In the genomic region with DNA sequence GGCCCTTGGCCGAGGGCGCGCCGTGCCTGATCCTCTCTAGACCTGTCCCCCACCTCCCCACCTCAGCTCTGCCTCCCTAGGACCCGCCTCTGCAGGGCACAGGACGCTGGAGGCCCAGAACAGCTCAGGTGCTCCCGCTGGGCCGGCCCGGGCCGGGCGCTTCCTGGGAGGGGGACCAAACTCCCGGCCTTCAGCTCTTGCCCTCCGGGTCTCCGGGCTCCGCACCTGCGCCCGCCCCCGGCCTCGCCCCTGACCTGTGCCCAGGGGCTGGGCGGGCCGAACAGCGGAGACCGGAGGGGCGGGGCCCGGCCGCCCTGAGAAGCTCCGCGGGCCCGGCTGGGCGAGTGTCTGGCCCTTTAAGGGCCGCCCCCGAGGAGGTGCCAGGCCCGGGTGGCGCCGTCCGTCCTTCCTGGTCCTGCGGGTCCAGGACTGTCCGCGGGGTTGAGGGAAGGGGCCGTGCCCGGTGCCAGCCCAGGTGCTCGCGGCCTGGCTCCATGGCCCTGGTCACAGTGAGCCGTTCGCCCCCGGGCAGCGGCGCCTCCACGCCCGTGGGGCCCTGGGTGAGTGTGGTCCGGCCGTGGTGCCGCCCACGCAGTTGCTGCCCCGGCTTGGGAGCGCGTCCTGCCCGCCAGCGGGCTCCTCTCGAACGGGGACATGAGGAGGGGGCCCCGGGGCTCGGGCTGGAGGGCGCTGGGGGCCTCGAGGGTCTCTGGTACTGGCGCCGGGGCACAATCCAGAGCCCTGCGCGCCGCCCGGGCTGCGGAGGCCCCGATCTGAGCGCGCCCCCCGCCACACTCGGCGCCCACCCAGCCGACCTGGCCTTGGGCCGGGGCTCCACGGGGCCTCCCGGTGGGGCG, we compare ENCODE assay signal across 1 cellular context.
TF ChIP-seq lines count a peak whose summit lies in the region.

A gene with protein sequence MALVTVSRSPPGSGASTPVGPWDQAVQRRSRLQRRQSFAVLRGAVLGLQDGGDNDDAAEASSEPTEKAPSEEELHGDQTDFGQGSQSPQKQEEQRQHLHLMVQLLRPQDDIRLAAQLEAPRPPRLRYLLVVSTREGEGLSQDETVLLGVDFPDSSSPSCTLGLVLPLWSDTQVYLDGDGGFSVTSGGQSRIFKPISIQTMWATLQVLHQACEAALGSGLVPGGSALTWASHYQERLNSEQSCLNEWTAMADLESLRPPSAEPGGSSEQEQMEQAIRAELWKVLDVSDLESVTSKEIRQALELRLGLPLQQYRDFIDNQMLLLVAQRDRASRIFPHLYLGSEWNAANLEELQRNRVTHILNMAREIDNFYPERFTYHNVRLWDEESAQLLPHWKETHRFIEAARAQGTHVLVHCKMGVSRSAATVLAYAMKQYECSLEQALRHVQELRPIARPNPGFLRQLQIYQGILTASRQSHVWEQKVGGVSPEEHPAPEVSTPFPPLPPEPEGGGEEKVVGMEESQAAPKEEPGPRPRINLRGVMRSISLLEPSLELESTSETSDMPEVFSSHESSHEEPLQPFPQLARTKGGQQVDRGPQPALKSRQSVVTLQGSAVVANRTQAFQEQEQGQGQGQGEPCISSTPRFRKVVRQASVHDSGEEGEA (plus strand): TSS at position 399 of the 857 bp plus-strand sequence. CDS start 96 bp downstream, at position 495.

TF ChIP-seq in HepG2, 621 proteins besides CTCF, POLR2A, EP300 and RAD21 (continued from another document and continues in another):
- TF ChIP-seq, protein P1, sequence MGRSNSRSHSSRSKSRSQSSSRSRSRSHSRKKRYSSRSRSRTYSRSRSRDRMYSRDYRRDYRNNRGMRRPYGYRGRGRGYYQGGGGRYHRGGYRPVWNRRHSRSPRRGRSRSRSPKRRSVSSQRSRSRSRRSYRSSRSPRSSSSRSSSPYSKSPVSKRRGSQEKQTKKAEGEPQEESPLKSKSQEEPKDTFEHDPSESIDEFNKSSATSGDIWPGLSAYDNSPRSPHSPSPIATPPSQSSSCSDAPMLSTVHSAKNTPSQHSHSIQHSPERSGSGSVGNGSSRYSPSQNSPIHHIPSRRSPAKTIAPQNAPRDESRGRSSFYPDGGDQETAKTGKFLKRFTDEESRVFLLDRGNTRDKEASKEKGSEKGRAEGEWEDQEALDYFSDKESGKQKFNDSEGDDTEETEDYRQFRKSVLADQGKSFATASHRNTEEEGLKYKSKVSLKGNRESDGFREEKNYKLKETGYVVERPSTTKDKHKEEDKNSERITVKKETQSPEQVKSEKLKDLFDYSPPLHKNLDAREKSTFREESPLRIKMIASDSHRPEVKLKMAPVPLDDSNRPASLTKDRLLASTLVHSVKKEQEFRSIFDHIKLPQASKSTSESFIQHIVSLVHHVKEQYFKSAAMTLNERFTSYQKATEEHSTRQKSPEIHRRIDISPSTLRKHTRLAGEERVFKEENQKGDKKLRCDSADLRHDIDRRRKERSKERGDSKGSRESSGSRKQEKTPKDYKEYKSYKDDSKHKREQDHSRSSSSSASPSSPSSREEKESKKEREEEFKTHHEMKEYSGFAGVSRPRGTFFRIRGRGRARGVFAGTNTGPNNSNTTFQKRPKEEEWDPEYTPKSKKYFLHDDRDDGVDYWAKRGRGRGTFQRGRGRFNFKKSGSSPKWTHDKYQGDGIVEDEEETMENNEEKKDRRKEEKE (IDR thresholded peaks at IDR 0.05): no peak
- TF ChIP-seq ZNF337 (CRISPR knock-in tag; IDR thresholded peaks at IDR 0.05; ENCODE audit: borderline replicate concordance, low read depth) (no peak), ZSCAN22 (CRISPR knock-in tag; IDR thresholded peaks at IDR 0.05) (no peak), RBAK (CRISPR knock-in tag; IDR thresholded peaks at IDR 0.05) (no peak), ZNF678 (CRISPR knock-in tag; IDR thresholded peaks at IDR 0.05) (no peak), CEBPB (IDR thresholded peaks at IDR 0.05; ENCODE audit: borderline replicate concordance, low read depth, low read length) (no peak), ZNF629 (CRISPR knock-in tag; conservative IDR thresholded peaks at IDR 0.05) (no peak), SP4 (CRISPR knock-in tag; IDR thresholded peaks at IDR 0.05) (no peak), ZNF367 (CRISPR knock-in tag; IDR thresholded peaks at IDR 0.05; ENCODE audit: borderline replicate concordance) (no peak; the same call in 1 of the 2 replicates), ZNF792 (CRISPR knock-in tag; IDR thresholded peaks at IDR 0.05) (no peak), HNF4G (IDR thresholded peaks at IDR 0.05; ENCODE audit: borderline replicate concordance, low read depth, low read length) (peak; percentile 23; the same call in 1 of the 2 replicates), HNF4G (CRISPR knock-in tag; IDR thresholded peaks at IDR 0.05; ENCODE audit: borderline replicate concordance, low read depth) (0 out of 2 replicates have a peak, but pooled peaks have one; percentile 22), ZNF33B (CRISPR knock-in tag; IDR thresholded peaks at IDR 0.05) (no peak)
- TF ChIP-seq, protein P2, sequence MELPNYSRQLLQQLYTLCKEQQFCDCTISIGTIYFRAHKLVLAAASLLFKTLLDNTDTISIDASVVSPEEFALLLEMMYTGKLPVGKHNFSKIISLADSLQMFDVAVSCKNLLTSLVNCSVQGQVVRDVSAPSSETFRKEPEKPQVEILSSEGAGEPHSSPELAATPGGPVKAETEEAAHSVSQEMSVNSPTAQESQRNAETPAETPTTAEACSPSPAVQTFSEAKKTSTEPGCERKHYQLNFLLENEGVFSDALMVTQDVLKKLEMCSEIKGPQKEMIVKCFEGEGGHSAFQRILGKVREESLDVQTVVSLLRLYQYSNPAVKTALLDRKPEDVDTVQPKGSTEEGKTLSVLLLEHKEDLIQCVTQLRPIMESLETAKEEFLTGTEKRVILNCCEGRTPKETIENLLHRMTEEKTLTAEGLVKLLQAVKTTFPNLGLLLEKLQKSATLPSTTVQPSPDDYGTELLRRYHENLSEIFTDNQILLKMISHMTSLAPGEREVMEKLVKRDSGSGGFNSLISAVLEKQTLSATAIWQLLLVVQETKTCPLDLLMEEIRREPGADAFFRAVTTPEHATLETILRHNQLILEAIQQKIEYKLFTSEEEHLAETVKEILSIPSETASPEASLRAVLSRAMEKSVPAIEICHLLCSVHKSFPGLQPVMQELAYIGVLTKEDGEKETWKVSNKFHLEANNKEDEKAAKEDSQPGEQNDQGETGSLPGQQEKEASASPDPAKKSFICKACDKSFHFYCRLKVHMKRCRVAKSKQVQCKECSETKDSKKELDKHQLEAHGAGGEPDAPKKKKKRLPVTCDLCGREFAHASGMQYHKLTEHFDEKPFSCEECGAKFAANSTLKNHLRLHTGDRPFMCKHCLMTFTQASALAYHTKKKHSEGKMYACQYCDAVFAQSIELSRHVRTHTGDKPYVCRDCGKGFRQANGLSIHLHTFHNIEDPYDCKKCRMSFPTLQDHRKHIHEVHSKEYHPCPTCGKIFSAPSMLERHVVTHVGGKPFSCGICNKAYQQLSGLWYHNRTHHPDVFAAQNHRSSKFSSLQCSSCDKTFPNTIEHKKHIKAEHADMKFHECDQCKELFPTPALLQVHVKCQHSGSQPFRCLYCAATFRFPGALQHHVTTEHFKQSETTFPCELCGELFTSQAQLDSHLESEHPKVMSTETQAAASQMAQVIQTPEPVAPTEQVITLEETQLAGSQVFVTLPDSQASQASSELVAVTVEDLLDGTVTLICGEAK (IDR thresholded peaks at IDR 0.05): no peak
- TF ChIP-seq, protein P2 (CRISPR knock-in tag; IDR thresholded peaks at IDR 0.05): no peak
- TF ChIP-seq, protein P3, sequence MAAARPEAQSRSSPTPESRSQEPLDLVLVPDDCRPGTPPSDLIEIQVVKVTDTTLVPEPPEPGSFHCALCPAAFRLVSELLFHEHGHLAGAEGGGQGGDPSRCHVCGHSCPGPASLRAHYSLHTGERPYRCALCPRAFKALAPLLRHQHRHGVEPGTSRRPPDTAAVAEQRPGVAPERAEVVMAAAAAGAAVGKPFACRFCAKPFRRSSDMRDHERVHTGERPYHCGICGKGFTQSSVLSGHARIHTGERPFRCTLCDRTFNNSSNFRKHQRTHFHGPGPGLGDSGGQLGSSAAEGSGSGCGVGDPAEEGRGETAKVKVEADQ (CRISPR knock-in tag; IDR thresholded peaks at IDR 0.05; ENCODE audit: borderline replicate concordance): 0 out of 2 replicates have a peak, but pooled peaks have one; percentile 12
- TF ChIP-seq, protein P4, sequence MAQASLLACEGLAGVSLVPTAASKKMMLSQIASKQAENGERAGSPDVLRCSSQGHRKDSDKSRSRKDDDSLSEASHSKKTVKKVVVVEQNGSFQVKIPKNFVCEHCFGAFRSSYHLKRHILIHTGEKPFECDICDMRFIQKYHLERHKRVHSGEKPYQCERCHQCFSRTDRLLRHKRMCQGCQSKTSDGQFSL (CRISPR knock-in tag; IDR thresholded peaks at IDR 0.05): no peak
- TF ChIP-seq, protein P5, sequence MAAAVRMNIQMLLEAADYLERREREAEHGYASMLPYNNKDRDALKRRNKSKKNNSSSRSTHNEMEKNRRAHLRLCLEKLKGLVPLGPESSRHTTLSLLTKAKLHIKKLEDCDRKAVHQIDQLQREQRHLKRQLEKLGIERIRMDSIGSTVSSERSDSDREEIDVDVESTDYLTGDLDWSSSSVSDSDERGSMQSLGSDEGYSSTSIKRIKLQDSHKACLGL (CRISPR knock-in tag; IDR thresholded peaks at IDR 0.05): no peak
- TF ChIP-seq, protein P6, sequence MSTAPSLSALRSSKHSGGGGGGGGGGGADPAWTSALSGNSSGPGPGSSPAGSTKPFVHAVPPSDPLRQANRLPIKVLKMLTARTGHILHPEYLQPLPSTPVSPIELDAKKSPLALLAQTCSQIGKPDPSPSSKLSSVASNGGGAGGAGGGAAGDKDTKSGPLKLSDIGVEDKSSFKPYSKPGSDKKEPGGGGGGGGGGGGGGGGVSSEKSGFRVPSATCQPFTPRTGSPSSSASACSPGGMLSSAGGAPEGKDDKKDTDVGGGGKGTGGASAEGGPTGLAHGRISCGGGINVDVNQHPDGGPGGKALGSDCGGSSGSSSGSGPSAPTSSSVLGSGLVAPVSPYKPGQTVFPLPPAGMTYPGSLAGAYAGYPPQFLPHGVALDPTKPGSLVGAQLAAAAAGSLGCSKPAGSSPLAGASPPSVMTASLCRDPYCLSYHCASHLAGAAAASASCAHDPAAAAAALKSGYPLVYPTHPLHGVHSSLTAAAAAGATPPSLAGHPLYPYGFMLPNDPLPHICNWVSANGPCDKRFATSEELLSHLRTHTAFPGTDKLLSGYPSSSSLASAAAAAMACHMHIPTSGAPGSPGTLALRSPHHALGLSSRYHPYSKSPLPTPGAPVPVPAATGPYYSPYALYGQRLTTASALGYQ (CRISPR knock-in tag; IDR thresholded peaks at IDR 0.05): no peak; the same call in 1 of the 2 replicates
- TF ChIP-seq, protein P7, sequence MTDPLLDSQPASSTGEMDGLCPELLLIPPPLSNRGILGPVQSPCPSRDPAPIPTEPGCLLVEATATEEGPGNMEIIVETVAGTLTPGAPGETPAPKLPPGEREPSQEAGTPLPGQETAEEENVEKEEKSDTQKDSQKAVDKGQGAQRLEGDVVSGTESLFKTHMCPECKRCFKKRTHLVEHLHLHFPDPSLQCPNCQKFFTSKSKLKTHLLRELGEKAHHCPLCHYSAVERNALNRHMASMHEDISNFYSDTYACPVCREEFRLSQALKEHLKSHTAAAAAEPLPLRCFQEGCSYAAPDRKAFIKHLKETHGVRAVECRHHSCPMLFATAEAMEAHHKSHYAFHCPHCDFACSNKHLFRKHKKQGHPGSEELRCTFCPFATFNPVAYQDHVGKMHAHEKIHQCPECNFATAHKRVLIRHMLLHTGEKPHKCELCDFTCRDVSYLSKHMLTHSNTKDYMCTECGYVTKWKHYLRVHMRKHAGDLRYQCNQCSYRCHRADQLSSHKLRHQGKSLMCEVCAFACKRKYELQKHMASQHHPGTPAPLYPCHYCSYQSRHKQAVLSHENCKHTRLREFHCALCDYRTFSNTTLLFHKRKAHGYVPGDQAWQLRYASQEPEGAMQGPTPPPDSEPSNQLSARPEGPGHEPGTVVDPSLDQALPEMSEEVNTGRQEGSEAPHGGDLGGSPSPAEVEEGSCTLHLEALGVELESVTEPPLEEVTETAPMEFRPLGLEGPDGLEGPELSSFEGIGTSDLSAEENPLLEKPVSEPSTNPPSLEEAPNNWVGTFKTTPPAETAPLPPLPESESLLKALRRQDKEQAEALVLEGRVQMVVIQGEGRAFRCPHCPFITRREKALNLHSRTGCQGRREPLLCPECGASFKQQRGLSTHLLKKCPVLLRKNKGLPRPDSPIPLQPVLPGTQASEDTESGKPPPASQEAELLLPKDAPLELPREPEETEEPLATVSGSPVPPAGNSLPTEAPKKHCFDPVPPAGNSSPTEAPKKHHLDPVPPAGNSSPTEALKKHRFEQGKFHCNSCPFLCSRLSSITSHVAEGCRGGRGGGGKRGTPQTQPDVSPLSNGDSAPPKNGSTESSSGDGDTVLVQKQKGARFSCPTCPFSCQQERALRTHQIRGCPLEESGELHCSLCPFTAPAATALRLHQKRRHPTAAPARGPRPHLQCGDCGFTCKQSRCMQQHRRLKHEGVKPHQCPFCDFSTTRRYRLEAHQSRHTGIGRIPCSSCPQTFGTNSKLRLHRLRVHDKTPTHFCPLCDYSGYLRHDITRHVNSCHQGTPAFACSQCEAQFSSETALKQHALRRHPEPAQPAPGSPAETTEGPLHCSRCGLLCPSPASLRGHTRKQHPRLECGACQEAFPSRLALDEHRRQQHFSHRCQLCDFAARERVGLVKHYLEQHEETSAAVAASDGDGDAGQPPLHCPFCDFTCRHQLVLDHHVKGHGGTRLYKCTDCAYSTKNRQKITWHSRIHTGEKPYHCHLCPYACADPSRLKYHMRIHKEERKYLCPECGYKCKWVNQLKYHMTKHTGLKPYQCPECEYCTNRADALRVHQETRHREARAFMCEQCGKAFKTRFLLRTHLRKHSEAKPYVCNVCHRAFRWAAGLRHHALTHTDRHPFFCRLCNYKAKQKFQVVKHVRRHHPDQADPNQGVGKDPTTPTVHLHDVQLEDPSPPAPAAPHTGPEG (CRISPR knock-in tag; IDR thresholded peaks at IDR 0.05): no peak; the same call in 1 of the 2 replicates
